8 cellular contexts compared by ENCODE assay signal in genomic region chr9:26892251-26893029, GRCh38. TPM values are rescaled to one million over a fixed set of nuclear protein-coding genes. Genes with fewer than 3 reads are reported as not detected.
DNase-seq lines count a peak whose midpoint lies in the region; ATAC-seq and TF ChIP-seq lines count a peak whose summit lies in the region.

Gene CAAP1 (minus strand): TSS chr9:26892802. CDS start chr9:26892715, 87 bp downstream.

- H3K9me3 ChIP-seq in HUES48 (ENCODE audit: control insufficient read depth, insufficient read depth, low read length) (no peaks in the 10 kb centered on the region), OCI-LY1 (ENCODE audit: low read length) (no peaks in the 10 kb centered on the region), mononuclear cell (ENCODE audit: low read depth, low read length) (no peaks in the 10 kb centered on the region)

- peaks cover 47% of the 10 kb centered on the region for H3K79me2 ChIP-seq in OCI-LY1 (ENCODE audit: insufficient read depth, low read length)

- peak; percentile 92 for ATAC-seq in GM21390 (IDR thresholded peaks at IDR 0.05; ENCODE audit: unreplicated experiment)

- no peaks in the 10 kb centered on the region for H3F3A ChIP-seq in OCI-LY1 (ENCODE audit: insufficient read depth, low read length)

- peak within 1 kb of the TSS; percentile 85 for H3K4me2 ChIP-seq in OCI-LY1 (ENCODE audit: low read length)

- H3K4me1 ChIP-seq in HUES48 (ENCODE audit: control insufficient read depth, insufficient read depth, low read length) (peaks cover 11% of the 10 kb centered on the region), OCI-LY1 (ENCODE audit: insufficient read depth, low read length, severe bottlenecking) (peaks cover 40% of the 10 kb centered on the region), mononuclear cell (ENCODE audit: insufficient read depth, low read length) (peaks cover 3% of the 10 kb centered on the region)

- H3K9ac ChIP-seq in HUES48 (ENCODE audit: low read depth, low read length) (peak within 1 kb of the TSS; percentile 98), OCI-LY1 (ENCODE audit: low read length) (peak within 1 kb of the TSS; percentile 93)

- peak within 1 kb of the TSS; percentile 100 for H3K27ac ChIP-seq in HUES48 (ENCODE audit: low read depth, low read length)
- peak within 1 kb of the TSS; percentile 84 for H3K27ac ChIP-seq in OCI-LY1 (ENCODE audit: low read depth, low read length, poor library complexity, severe bottlenecking)

- TF ChIP-seq CTCF in OCI-LY1 (IDR thresholded peaks at IDR 0.05; ENCODE audit: low read length), result peak; percentile 41; the same call in 1 of the 2 replicates

- no peaks in the 10 kb centered on the region for H4K20me1 ChIP-seq in OCI-LY1 (ENCODE audit: insufficient read depth, low read length)

- no peaks in the 10 kb centered on the region for H3K9me2 ChIP-seq in OCI-LY1 (ENCODE audit: low read depth, low read length)

- peak within 1 kb of the TSS; percentile 99 for H3K4me3 ChIP-seq in HUES48 (ENCODE audit: low read depth, low read length)
- peak within 1 kb of the TSS; percentile 94 for H3K4me3 ChIP-seq in OCI-LY1 (ENCODE audit: low read depth, low read length, poor library complexity, severe bottlenecking)
- H3K4me3 ChIP-seq in mononuclear cell (ENCODE audit: low read length), result peak within 1 kb of the TSS; percentile 93

- H3K36me3 ChIP-seq in HUES48 (ENCODE audit: control insufficient read depth, insufficient read depth, low read length), result peaks cover 2% of the 10 kb centered on the region; the same call in 1 of the 2 replicates
- H3K36me3 ChIP-seq in OCI-LY1 (ENCODE audit: insufficient read depth, low read length), result peaks cover 21% of the 10 kb centered on the region

- no peaks in the 10 kb centered on the region for H3K27me3 ChIP-seq in HUES48 (ENCODE audit: control insufficient read depth, insufficient read depth, low read length)
- H3K27me3 ChIP-seq in OCI-LY1 (ENCODE audit: insufficient read depth, low read length), result no peaks in the 10 kb centered on the region
- H3K27me3 ChIP-seq in mononuclear cell (ENCODE audit: insufficient read depth, low read length), result no peaks in the 10 kb centered on the region

- DNase-seq in D341Med (ENCODE audit: low spot score) (peak; percentile 96), activated T-cell treated with anti-CD3 and anti-CD28 coated beads for 1 hour (ENCODE audit: low read depth) (peak; percentile 87), epidermal melanocyte (ENCODE audit: insufficient read length, low spot score) (peak; percentile 77)
- peak; percentile 84 to 89 for DNase-seq in stimulated activated CD8-positive, alpha-beta memory T cell treated with anti-CD3 and anti-CD28 coated beads, Interleukin-4, amount 100 ng/mL, for 1 hour (ENCODE audit: low read depth in 2 of 2, low spot score in 1 of 2)

- H2AFZ ChIP-seq in OCI-LY1 (ENCODE audit: low read length), result peak within 1 kb of the TSS; percentile 64; the same call in 1 of the 2 replicates

RNA-seq across cellular contexts. Expression of gene CAAP1, which starts in this region (rescaled TPM):
- total RNA-seq in mononuclear cell, result 25.5 TPM

Comparison
In these comparisons a context has a peak if more than half of its experiments do, and no peak if none do; other contexts are left out.
1. Peak in every context shown above with its lines: DNase-seq, ATAC-seq, H3K4me3 ChIP-seq and H3K27ac ChIP-seq.